Comparison of ENCODE assay signal across 1 cellular context in the genomic region with DNA sequence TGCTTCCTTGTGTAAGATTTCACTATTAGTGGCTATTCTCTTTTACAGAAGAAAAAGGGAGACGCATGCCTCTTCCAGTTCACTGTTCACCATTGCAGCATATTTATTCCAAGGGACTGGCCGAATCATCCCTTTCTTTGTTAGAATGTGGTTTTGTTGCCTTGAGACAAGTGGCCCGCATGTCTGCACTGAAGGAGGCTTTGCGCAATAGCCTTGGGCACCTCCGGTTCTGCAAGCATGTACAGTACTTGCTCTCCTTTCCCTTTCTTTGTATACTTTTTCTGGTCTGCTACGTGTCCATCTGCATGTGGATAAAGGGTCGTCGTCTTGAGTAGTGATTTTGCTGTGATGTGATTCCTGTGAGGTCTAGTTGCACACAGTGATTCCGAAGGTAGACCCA.
TF ChIP-seq lines count a peak whose summit lies in the region.

No MANE protein-coding gene starts in this region.

TF ChIP-seq in SK-N-SH treated with all-trans-retinoic acid at 6 μM for 48 hours, 23 proteins besides CTCF, POLR2A, EP300 and RAD21 (continued from another document):
- TF ChIP-seq, protein P1, sequence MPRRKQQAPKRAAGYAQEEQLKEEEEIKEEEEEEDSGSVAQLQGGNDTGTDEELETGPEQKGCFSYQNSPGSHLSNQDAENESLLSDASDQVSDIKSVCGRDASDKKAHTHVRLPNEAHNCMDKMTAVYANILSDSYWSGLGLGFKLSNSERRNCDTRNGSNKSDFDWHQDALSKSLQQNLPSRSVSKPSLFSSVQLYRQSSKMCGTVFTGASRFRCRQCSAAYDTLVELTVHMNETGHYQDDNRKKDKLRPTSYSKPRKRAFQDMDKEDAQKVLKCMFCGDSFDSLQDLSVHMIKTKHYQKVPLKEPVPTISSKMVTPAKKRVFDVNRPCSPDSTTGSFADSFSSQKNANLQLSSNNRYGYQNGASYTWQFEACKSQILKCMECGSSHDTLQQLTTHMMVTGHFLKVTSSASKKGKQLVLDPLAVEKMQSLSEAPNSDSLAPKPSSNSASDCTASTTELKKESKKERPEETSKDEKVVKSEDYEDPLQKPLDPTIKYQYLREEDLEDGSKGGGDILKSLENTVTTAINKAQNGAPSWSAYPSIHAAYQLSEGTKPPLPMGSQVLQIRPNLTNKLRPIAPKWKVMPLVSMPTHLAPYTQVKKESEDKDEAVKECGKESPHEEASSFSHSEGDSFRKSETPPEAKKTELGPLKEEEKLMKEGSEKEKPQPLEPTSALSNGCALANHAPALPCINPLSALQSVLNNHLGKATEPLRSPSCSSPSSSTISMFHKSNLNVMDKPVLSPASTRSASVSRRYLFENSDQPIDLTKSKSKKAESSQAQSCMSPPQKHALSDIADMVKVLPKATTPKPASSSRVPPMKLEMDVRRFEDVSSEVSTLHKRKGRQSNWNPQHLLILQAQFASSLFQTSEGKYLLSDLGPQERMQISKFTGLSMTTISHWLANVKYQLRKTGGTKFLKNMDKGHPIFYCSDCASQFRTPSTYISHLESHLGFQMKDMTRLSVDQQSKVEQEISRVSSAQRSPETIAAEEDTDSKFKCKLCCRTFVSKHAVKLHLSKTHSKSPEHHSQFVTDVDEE (CRISPR knock-in tag; IDR thresholded peaks at IDR 0.05), result no peak
- TF ChIP-seq ZFP30 (CRISPR knock-in tag; IDR thresholded peaks at IDR 0.05), result no peak
- TF ChIP-seq, protein P2, sequence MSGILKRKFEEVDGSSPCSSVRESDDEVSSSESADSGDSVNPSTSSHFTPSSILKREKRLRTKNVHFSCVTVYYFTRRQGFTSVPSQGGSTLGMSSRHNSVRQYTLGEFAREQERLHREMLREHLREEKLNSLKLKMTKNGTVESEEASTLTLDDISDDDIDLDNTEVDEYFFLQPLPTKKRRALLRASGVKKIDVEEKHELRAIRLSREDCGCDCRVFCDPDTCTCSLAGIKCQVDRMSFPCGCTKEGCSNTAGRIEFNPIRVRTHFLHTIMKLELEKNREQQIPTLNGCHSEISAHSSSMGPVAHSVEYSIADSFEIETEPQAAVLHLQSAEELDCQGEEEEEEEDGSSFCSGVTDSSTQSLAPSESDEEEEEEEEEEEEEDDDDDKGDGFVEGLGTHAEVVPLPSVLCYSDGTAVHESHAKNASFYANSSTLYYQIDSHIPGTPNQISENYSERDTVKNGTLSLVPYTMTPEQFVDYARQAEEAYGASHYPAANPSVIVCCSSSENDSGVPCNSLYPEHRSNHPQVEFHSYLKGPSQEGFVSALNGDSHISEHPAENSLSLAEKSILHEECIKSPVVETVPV (CRISPR knock-in tag; IDR thresholded peaks at IDR 0.05), result no peak
- TF ChIP-seq, protein P3, sequence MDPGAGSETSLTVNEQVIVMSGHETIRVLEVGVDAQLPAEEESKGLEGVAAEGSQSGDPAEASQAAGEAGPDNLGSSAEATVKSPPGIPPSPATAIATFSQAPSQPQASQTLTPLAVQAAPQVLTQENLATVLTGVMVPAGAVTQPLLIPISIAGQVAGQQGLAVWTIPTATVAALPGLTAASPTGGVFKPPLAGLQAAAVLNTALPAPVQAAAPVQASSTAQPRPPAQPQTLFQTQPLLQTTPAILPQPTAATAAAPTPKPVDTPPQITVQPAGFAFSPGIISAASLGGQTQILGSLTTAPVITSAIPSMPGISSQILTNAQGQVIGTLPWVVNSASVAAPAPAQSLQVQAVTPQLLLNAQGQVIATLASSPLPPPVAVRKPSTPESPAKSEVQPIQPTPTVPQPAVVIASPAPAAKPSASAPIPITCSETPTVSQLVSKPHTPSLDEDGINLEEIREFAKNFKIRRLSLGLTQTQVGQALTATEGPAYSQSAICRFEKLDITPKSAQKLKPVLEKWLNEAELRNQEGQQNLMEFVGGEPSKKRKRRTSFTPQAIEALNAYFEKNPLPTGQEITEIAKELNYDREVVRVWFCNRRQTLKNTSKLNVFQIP (CRISPR knock-in tag; IDR thresholded peaks at IDR 0.05; ENCODE audit: borderline replicate concordance, low read depth), result no peak
